Comparison of ENCODE assay signal across 8 cellular contexts in the genomic region with DNA sequence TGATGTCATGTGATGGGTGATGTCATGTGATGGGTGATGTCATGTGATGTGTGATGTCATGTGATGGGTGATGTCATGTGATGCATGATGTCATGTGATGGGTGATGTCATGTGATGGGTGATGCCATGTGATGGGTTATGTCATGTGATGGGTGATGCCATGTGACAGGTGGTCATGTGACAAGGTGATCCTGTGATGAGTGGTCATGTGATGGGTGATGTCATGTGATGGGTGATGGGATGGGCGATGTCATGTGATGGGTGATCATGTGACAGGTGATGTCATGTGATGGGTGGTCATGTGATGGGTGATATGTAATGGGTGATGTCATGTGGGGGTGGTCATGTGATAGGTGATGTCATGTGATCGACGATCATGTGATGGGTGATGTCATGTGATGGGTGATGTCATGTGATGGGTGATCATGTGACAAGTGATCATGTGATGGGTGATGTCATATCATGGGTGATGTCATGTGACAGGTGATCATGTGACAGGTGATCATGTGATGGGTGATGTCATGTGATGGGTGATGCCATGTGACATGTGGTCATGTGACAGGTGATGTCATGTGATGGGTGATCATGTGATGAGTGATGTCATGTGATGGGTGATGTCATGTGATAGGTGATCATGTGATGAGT. TPM values are rescaled to one million over a fixed set of nuclear protein-coding genes. Genes with fewer than 3 reads are reported as not detected.
DNase-seq lines count a peak whose midpoint lies in the region; ATAC-seq, FAIRE-seq and TF ChIP-seq lines count a peak whose summit lies in the region.
"Had no signal": no experiment of that assay in that cellular context is flagged by ENCODE, and none has a peak within 500 bp of the region (broad histone marks: within the 10 kb centered on the region; RNA-seq: fewer than 3 reads in every experiment).

No MANE protein-coding gene starts in this region.

- H3K27me3 ChIP-seq in keratinocyte (ENCODE audit: control insufficient read depth, extremely low read depth, insufficient read depth, low read length) (no peaks in the 10 kb centered on the region), heart left ventricle (peaks cover 0 to 2% (median 0%) of the 10 kb centered on the region in 9 donors), dorsolateral prefrontal cortex (peaks cover 0 to 5% (median 0%) of the 10 kb centered on the region in 45 donors)

- FAIRE-seq in keratinocyte (lab: Jason Lieb, UNC) = peak; percentile 23

- no peaks in the 10 kb centered on the region for H3K79me2 ChIP-seq in keratinocyte (ENCODE audit: control insufficient read depth, insufficient read depth, low read length)

- H3K9me3 ChIP-seq in keratinocyte (ENCODE audit: control insufficient read depth, low read depth, low read length) = peaks cover 10% of the 10 kb centered on the region
- H3K9me3 ChIP-seq in heart left ventricle = peaks cover 0 to 6% (median 0%) of the 10 kb centered on the region in 12 donors

- H3K4me1 Mint-ChIP-seq in activated naive CD4-positive, alpha-beta T cell treated with anti-CD3 and anti-CD28 coated beads, Interleukin-2, amount 50 U/mL, for 24 hours = peaks cover 7% of the 10 kb centered on the region

- H3K27ac ChIP-seq in keratinocyte (ENCODE audit: control insufficient read depth, insufficient read depth, low read length) = peak overlapping the region; percentile 10
- H3K27ac ChIP-seq in heart left ventricle = no peak overlapping the region
- no peak overlapping the region for H3K27ac ChIP-seq in dorsolateral prefrontal cortex

- TF ChIP-seq POLR2A in heart left ventricle (IDR thresholded peaks at IDR 0.05) = no peak

- DNase-seq in GM12865 (ENCODE audit: low read depth) (peak; percentile 65), NCI-H1930 (lab: John Stamatoyannopoulos, UW) (peak; percentile 66 to 84), keratinocyte (ENCODE audit: low read depth, low spot score) (no peak), heart left ventricle (no peak), dorsolateral prefrontal cortex (no peak)

- peak overlapping the region; percentile 95 for H3K27ac Mint-ChIP-seq in activated naive CD4-positive, alpha-beta T cell treated with anti-CD3 and anti-CD28 coated beads, Interleukin-2, amount 50 U/mL, for 24 hours

- H3K36me3 Mint-ChIP-seq in activated naive CD4-positive, alpha-beta T cell treated with anti-CD3 and anti-CD28 coated beads, Interleukin-2, amount 50 U/mL, for 24 hours = no peaks in the 10 kb centered on the region

- WGBS in heart left ventricle, 4 donors = 14 to 75% (median 56%) methylated on average over 3 of the region's 3 CpGs

- peaks cover 7% of the 10 kb centered on the region for H3K27me3 Mint-ChIP-seq in activated naive CD4-positive, alpha-beta T cell treated with anti-CD3 and anti-CD28 coated beads, Interleukin-2, amount 50 U/mL, for 24 hours

- no peaks in the 10 kb centered on the region for H3K9me1 ChIP-seq in keratinocyte (ENCODE audit: control insufficient read depth, extremely low read depth, insufficient read depth, low read length)

- H3K4me3 ChIP-seq in GM12865 (ENCODE audit: low read depth, low read length) (no peak overlapping the region), keratinocyte (ENCODE audit: control insufficient read depth in 2 of 3, extremely low read depth in 1 of 3, insufficient read depth in 2 of 3, low read depth in 1 of 3, low read length in 3 of 3) (no peak overlapping the region), heart left ventricle (no peak overlapping the region), dorsolateral prefrontal cortex (no peak overlapping the region)

- dilution Hi-C loops in keratinocyte (cut with MboI; ENCODE audit: extremely low pct_ligation_motif_present, low sequenced_read_pairs) = no loop called here

- H3K36me3 ChIP-seq in keratinocyte (ENCODE audit: control insufficient read depth in 2 of 2, extremely low read depth in 1 of 2, insufficient read depth in 2 of 2, low read length in 2 of 2) = no peaks in the 10 kb centered on the region
- H3K36me3 ChIP-seq in heart left ventricle = no peaks in the 10 kb centered on the region

- intact Hi-C loops in heart left ventricle (cut with DNase I) (no loop called here), dorsolateral prefrontal cortex (cut with DNase I) (no loop called here)

- H4K20me1 ChIP-seq in keratinocyte (ENCODE audit: control insufficient read depth, extremely low read depth, insufficient read depth, low read length) = no peaks in the 10 kb centered on the region

- no peak for ATAC-seq in heart left ventricle
- no peak for ATAC-seq in GM19452 (IDR thresholded peaks at IDR 0.05; ENCODE audit: unreplicated experiment)

- no peaks in the 10 kb centered on the region for H3K4me1 ChIP-seq in keratinocyte (ENCODE audit: control insufficient read depth, extremely low read depth, insufficient read depth, low read length)
- H3K4me1 ChIP-seq in heart left ventricle = peaks cover 0 to 36% (median 0%) of the 10 kb centered on the region in 12 donors

- no peak for TF ChIP-seq CTCF in GM12865 (IDR thresholded peaks at IDR 0.05; ENCODE audit: insufficient read depth, low read depth, low read length, missing control alignments)
- no peak for TF ChIP-seq CTCF in keratinocyte (optimal IDR thresholded peaks at IDR 0.05 in 1 of 3, IDR thresholded peaks at IDR 0.05 in 1 of 3, conservative IDR thresholded peaks at IDR 0.05 in 1 of 3; ENCODE audit: extremely low read depth in 1 of 3, insufficient read depth in 2 of 3, low read length in 3 of 3)
- no peak for TF ChIP-seq CTCF in heart left ventricle (IDR thresholded peaks at IDR 0.05)
- TF ChIP-seq CTCF in dorsolateral prefrontal cortex (IDR thresholded peaks at IDR 0.05 in 54 of 56, conservative IDR thresholded peaks at IDR 0.05 in 2 of 56; ENCODE audit: low read depth in 1 of 56, partially characterized antibody in 56 of 56) = no peak

- H3K9me3 Mint-ChIP-seq in activated naive CD4-positive, alpha-beta T cell treated with anti-CD3 and anti-CD28 coated beads, Interleukin-2, amount 50 U/mL, for 24 hours = peaks cover 15% of the 10 kb centered on the region

- H3K4me3 Mint-ChIP-seq in activated naive CD4-positive, alpha-beta T cell treated with anti-CD3 and anti-CD28 coated beads, Interleukin-2, amount 50 U/mL, for 24 hours = peak overlapping the region; percentile 31

- no peak overlapping the region for H3K9ac ChIP-seq in keratinocyte (ENCODE audit: control insufficient read depth, extremely low read depth, insufficient read depth, low read length)

- H2AFZ ChIP-seq in keratinocyte (ENCODE audit: control insufficient read depth, low read length) = no peak overlapping the region

- no peak overlapping the region for H3K4me2 ChIP-seq in keratinocyte (ENCODE audit: control insufficient read depth, extremely low read depth, insufficient read depth, low read depth, low read length)

RNA-seq across cellular contexts. Expression of gene CD300LB, which starts 17.2 kb away (rescaled TPM):
- polyA plus RNA-seq in keratinocyte (not detected in 3 replicates), heart left ventricle (under 1 TPM in 1 of 2 donors, not detected in 1; 0.40 TPM)
- not detected for polyA plus RNA-seq in keratinocyte (2011; ENCODE audit: low read depth)
- not detected in 2 replicates for polyA plus RNA-seq in keratinocyte (2011; cell fraction: cytosol; rRNA removed)
- not detected in 2 replicates for polyA plus RNA-seq in keratinocyte (2011; cell fraction: nucleus; rRNA removed)
- polyA plus RNA-seq in keratinocyte (2012; ENCODE audit: low replicate concordance) = not detected in 2 replicates
- not detected in 3 replicates for polyA minus RNA-seq in keratinocyte
- polyA minus RNA-seq in keratinocyte (2011; cell fraction: cytosol; rRNA and poly(A)+ RNA removed) = not detected
- polyA minus RNA-seq in keratinocyte (2011; cell fraction: nucleus; rRNA and poly(A)+ RNA removed) = not detected in 2 replicates
- total RNA-seq in heart left ventricle (1 to 10 TPM in 1 of 9 donors, under 1 TPM in 5, not detected in 3; 0.14 to 2.3 (median 0.21) TPM), dorsolateral prefrontal cortex (under 1 TPM in 19 of 120 experiments, not detected in 101; 0.19 to 0.76 (median 0.30) TPM)
- total RNA-seq: kidney epithelial cell had no signal

RNA-seq across cellular contexts. Expression of gene CD300C, which starts 31.8 kb away (rescaled TPM):
- polyA plus RNA-seq in keratinocyte (not detected in 3 replicates), heart left ventricle (under 1 TPM; 0.11 to 0.94 TPM)
- not detected for polyA plus RNA-seq in keratinocyte (2011; ENCODE audit: low read depth)
- polyA plus RNA-seq in keratinocyte (2011; cell fraction: cytosol; rRNA removed) = not detected in 2 replicates
- polyA plus RNA-seq in keratinocyte (2011; cell fraction: nucleus; rRNA removed) = not detected in 2 replicates
- not detected in 2 replicates for polyA plus RNA-seq in keratinocyte (2012; ENCODE audit: low replicate concordance)
- not detected in 3 replicates for polyA minus RNA-seq in keratinocyte
- not detected for polyA minus RNA-seq in keratinocyte (2011; cell fraction: cytosol; rRNA and poly(A)+ RNA removed)
- not detected in 2 replicates for polyA minus RNA-seq in keratinocyte (2011; cell fraction: nucleus; rRNA and poly(A)+ RNA removed)
- total RNA-seq in heart left ventricle (1 to 10 TPM in 2 of 9 donors, under 1 TPM in 4, not detected in 3; 0.31 to 5.0 (median 0.61) TPM), dorsolateral prefrontal cortex (1 to 10 TPM in 50 of 120 experiments, under 1 TPM in 59, not detected in 11; 0.31 to 3.6 (median 0.98) TPM)
- total RNA-seq: kidney epithelial cell had no signal

RNA-seq across cellular contexts. Expression of gene CD300A, which starts 47.7 kb away (rescaled TPM):
- polyA plus RNA-seq in keratinocyte = 0.07 to 0.10 TPM in 2 of 3 replicates, not detected in the other
- not detected for polyA plus RNA-seq in keratinocyte (2011; ENCODE audit: low read depth)
- polyA plus RNA-seq in keratinocyte (2011; cell fraction: cytosol; rRNA removed) = not detected in 2 replicates
- polyA plus RNA-seq in keratinocyte (2011; cell fraction: nucleus; rRNA removed) = 0.08 TPM in 1 of 2 replicates, not detected in the other
- 0.11 TPM in 1 of 2 replicates, not detected in the other for polyA plus RNA-seq in keratinocyte (2012; ENCODE audit: low replicate concordance)
- polyA minus RNA-seq in keratinocyte = not detected in 3 replicates
- not detected for polyA minus RNA-seq in keratinocyte (2011; cell fraction: cytosol; rRNA and poly(A)+ RNA removed)
- polyA minus RNA-seq in keratinocyte (2011; cell fraction: nucleus; rRNA and poly(A)+ RNA removed) = not detected in 2 replicates
- total RNA-seq in heart left ventricle = 10 to 100 TPM in 1 of 9 donors, 1 to 10 TPM in 6, under 1 TPM in 2; 0.64 to 23.2 (median 1.8) TPM
- 1 to 10 TPM in 1 of 2 donors, under 1 TPM in 1; 0.72 to 1.5 TPM for polyA plus RNA-seq in heart left ventricle
- 10 to 100 TPM in 17 of 120 experiments, 1 to 10 TPM in 103; 1.1 to 21.1 (median 5.5) TPM for total RNA-seq in dorsolateral prefrontal cortex
- total RNA-seq: kidney epithelial cell had no signal

RNA-seq across cellular contexts. Expression of gene CD300H, which starts 53.2 kb away (rescaled TPM):
- not detected in 3 replicates for polyA plus RNA-seq in keratinocyte
- polyA plus RNA-seq in keratinocyte (2011; ENCODE audit: low read depth) = not detected
- not detected in 2 replicates for polyA plus RNA-seq in keratinocyte (2011; cell fraction: cytosol; rRNA removed)
- polyA plus RNA-seq in keratinocyte (2011; cell fraction: nucleus; rRNA removed) = not detected in 2 replicates
- polyA plus RNA-seq in keratinocyte (2012; ENCODE audit: low replicate concordance) = not detected in 2 replicates
- not detected in 3 replicates for polyA minus RNA-seq in keratinocyte
- polyA minus RNA-seq in keratinocyte (2011; cell fraction: cytosol; rRNA and poly(A)+ RNA removed) = not detected
- not detected in 2 replicates for polyA minus RNA-seq in keratinocyte (2011; cell fraction: nucleus; rRNA and poly(A)+ RNA removed)
- 1 to 10 TPM in 1 of 9 donors, under 1 TPM in 2, not detected in 6; 0.60 to 1.5 (median 0.77) TPM for total RNA-seq in heart left ventricle
- under 1 TPM in 1 of 2 donors, not detected in 1; 0.30 TPM for polyA plus RNA-seq in heart left ventricle
- not detected for total RNA-seq in dorsolateral prefrontal cortex
- total RNA-seq: kidney epithelial cell had no signal

Comparison
In these comparisons a context has a peak if more than half of its experiments do, and no peak if none do; other contexts are left out.
1. DNase-seq: peak in GM12865 (single experiment) and NCI-H1930 (2 of 2); none in keratinocyte (single experiment), heart left ventricle (0 of 5) and dorsolateral prefrontal cortex (0 of 10).